ENCODE assay signal across 14 cellular contexts in genomic region chr20:61052195-61052594, GRCh38.
DNase-seq lines count a peak whose midpoint lies in the region; ATAC-seq and TF ChIP-seq lines count a peak whose summit lies in the region.
"Had no signal": no experiment of that assay in that cellular context is flagged by ENCODE, and none has a peak within 500 bp of the region (broad histone marks: within the 10 kb centered on the region; RNA-seq: fewer than 3 reads in every experiment).

No MANE protein-coding gene starts in this region.

- no peak overlapping the region for H3K4me3 Mint-ChIP-seq in endodermal cell
- no peak overlapping the region for H3K4me3 Mint-ChIP-seq in type B pancreatic cell
- H3K4me3 Mint-ChIP-seq in natural killer cell, result no peak overlapping the region
- H3K4me3 Mint-ChIP-seq: B cell; CD4-positive, alpha-beta memory T cell; GM23338; H9 had no signal

- H3K9me3 Mint-ChIP-seq in endodermal cell, result peaks cover 21% of the 10 kb centered on the region
- H3K9me3 Mint-ChIP-seq in type B pancreatic cell, result no peaks in the 10 kb centered on the region
- no peaks in the 10 kb centered on the region for H3K9me3 Mint-ChIP-seq in natural killer cell

- TF ChIP-seq EP300 in sigmoid colon (IDR thresholded peaks at IDR 0.05), result no peak

- H3K4me3 ChIP-seq in H7 (ENCODE audit: insufficient read depth, low read depth, low read length) (no peak overlapping the region), endodermal cell (ENCODE audit: low read length) (peak overlapping the region; percentile 37), sigmoid colon (no peak overlapping the region)
- H3K4me3 ChIP-seq: GM23338 had no signal

- H3K27me3 Mint-ChIP-seq in endodermal cell (ENCODE audit: insufficient read depth), result peaks cover 60% of the 10 kb centered on the region
- peaks cover 24% of the 10 kb centered on the region for H3K27me3 Mint-ChIP-seq in type B pancreatic cell
- H3K27me3 Mint-ChIP-seq in natural killer cell (ENCODE audit: low read depth in 2 of 2), result peaks cover 3 to 6% of the 10 kb centered on the region in 2 donors
- H3K27me3 Mint-ChIP-seq: B cell; CD4-positive, alpha-beta memory T cell had no signal

- TF ChIP-seq POLR2A in sigmoid colon (IDR thresholded peaks at IDR 0.05), result no peak

- no peaks in the 10 kb centered on the region for H3K4me1 ChIP-seq in endodermal cell (ENCODE audit: control insufficient read depth, insufficient read depth, low read length)
- no peaks in the 10 kb centered on the region for H3K4me1 ChIP-seq in sigmoid colon

- H3K27me3 ChIP-seq in H7 (ENCODE audit: control insufficient read depth, insufficient read depth, low read length) (peaks cover 7% of the 10 kb centered on the region), endodermal cell (ENCODE audit: control insufficient read depth, insufficient read depth, low read length, poor library complexity, severe bottlenecking) (peaks cover 17% of the 10 kb centered on the region), sigmoid colon (peaks cover 0 to 5% (median 0%) of the 10 kb centered on the region in 3 donors)

- H3K27ac ChIP-seq in endodermal cell (ENCODE audit: low read depth, low read length), result no peak overlapping the region
- H3K27ac ChIP-seq in sigmoid colon, result no peak overlapping the region
- H3K27ac ChIP-seq: C4-2B had no signal

- H3K27ac Mint-ChIP-seq in endodermal cell, result no peak overlapping the region
- H3K27ac Mint-ChIP-seq in type B pancreatic cell, result no peak overlapping the region
- no peak overlapping the region for H3K27ac Mint-ChIP-seq in natural killer cell
- H3K27ac Mint-ChIP-seq: B cell; CD4-positive, alpha-beta memory T cell; GM23338; H9 had no signal

- no peak for ATAC-seq in natural killer cell
- ATAC-seq: GM23338 had no signal

- no peak overlapping the region for H3K9ac ChIP-seq in endodermal cell (ENCODE audit: extremely low read depth, low read length, poor library complexity, severe bottlenecking)

- intact Hi-C loops in sigmoid colon (cut with DNase I), result no loop called here
- intact Hi-C loops in natural killer cell (cut with micrococcal nuclease), result no loop called here

- TF ChIP-seq CTCF in endodermal cell (conservative IDR thresholded peaks at IDR 0.05) (no peak), sigmoid colon (IDR thresholded peaks at IDR 0.05) (no peak), type B pancreatic cell (conservative IDR thresholded peaks at IDR 0.05) (no peak), natural killer cell (IDR thresholded peaks at IDR 0.05) (no peak)

- H3K36me3 Mint-ChIP-seq in endodermal cell (ENCODE audit: low read depth), result no peaks in the 10 kb centered on the region
- H3K36me3 Mint-ChIP-seq in type B pancreatic cell, result no peaks in the 10 kb centered on the region
- H3K36me3 Mint-ChIP-seq in natural killer cell, result no peaks in the 10 kb centered on the region
- H3K36me3 Mint-ChIP-seq: CD4-positive, alpha-beta memory T cell had no signal

- 72 to 82% methylated on average over 10 to 11 of the region's 11 CpGs for WGBS in endodermal cell (ENCODE audit: insufficient coverage in 1 of 2, insufficient read length in 1 of 2), 2 experiments
- WGBS in sigmoid colon, 2 donors, result 68 to 77% methylated on average over 11 of the region's 11 CpGs

- no peaks in the 10 kb centered on the region for H3K36me3 ChIP-seq in H7 (replicated peaks; ENCODE audit: control insufficient read depth, insufficient read depth, low read length)
- H3K36me3 ChIP-seq in endodermal cell (ENCODE audit: control insufficient read depth, insufficient read depth, low read length), result no peaks in the 10 kb centered on the region
- H3K36me3 ChIP-seq in sigmoid colon, result no peaks in the 10 kb centered on the region

- DNase-seq in NCI-H748 (lab: John Stamatoyannopoulos, UW; ENCODE audit: unreplicated experiment), result peak; percentile 56
- no peak for DNase-seq in NCI-H748 treated with DMSO at 0.1 percent for 48 hours (lab: John Stamatoyannopoulos, UW)
- DNase-seq in H7, result peak; percentile 60
- no peak for DNase-seq in endodermal cell
- DNase-seq in sigmoid colon, result peak; percentile 43
- DNase-seq in type B pancreatic cell (ENCODE audit: extremely low spot score, unreplicated experiment), result no peak
- no peak for DNase-seq in natural killer cell
- DNase-seq: CD4-positive, alpha-beta memory T cell; DND-41; GDM1; H9 had no signal

- H3K4me1 Mint-ChIP-seq in endodermal cell, result no peaks in the 10 kb centered on the region
- H3K4me1 Mint-ChIP-seq in type B pancreatic cell (ENCODE audit: unreplicated experiment), result peaks cover 5% of the 10 kb centered on the region
- no peaks in the 10 kb centered on the region for H3K4me1 Mint-ChIP-seq in natural killer cell
- H3K4me1 Mint-ChIP-seq: B cell; CD4-positive, alpha-beta memory T cell had no signal

- H3K9me3 ChIP-seq in endodermal cell (ENCODE audit: control insufficient read depth, low read length) (peaks cover 33% of the 10 kb centered on the region), sigmoid colon (peaks cover 0 to 4% (median 1%) of the 10 kb centered on the region in 4 donors)

Comparison
In these comparisons a context has a peak if more than half of its experiments do, and no peak if none do; other contexts are left out.
1. DNase-seq: peak in NCI-H748 (single experiment), H7 (single experiment) and sigmoid colon (single experiment); none in NCI-H748 treated with DMSO at 0.1 percent for 48 hours (single experiment), endodermal cell (single experiment), type B pancreatic cell (single experiment) and natural killer cell (single experiment).